1 cellular context compared by ENCODE assay signal in the genomic region with DNA sequence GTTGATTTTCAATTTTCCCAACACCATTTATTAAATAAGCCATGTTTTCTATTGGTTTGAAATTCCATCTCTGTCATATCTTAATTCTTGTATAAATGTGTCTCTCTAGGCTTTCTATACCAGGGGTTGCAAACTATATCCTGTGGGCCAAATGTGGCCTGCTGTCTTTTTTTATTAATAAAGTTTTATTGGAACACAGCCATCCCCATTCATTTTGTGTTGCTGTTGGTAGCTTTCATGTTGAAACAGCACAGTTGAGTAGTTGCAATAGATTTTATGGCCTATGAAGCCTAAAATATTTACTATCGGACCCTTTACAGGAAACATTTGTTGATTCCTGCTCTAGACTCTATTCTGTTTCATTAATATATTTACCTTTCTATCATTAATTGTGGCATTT.
TF ChIP-seq lines count a peak whose summit lies in the region.

No MANE protein-coding gene starts in this region.

TF ChIP-seq in HepG2, 621 proteins besides CTCF, POLR2A, EP300 and RAD21 (continued from another document):
- TF ChIP-seq, protein P1, sequence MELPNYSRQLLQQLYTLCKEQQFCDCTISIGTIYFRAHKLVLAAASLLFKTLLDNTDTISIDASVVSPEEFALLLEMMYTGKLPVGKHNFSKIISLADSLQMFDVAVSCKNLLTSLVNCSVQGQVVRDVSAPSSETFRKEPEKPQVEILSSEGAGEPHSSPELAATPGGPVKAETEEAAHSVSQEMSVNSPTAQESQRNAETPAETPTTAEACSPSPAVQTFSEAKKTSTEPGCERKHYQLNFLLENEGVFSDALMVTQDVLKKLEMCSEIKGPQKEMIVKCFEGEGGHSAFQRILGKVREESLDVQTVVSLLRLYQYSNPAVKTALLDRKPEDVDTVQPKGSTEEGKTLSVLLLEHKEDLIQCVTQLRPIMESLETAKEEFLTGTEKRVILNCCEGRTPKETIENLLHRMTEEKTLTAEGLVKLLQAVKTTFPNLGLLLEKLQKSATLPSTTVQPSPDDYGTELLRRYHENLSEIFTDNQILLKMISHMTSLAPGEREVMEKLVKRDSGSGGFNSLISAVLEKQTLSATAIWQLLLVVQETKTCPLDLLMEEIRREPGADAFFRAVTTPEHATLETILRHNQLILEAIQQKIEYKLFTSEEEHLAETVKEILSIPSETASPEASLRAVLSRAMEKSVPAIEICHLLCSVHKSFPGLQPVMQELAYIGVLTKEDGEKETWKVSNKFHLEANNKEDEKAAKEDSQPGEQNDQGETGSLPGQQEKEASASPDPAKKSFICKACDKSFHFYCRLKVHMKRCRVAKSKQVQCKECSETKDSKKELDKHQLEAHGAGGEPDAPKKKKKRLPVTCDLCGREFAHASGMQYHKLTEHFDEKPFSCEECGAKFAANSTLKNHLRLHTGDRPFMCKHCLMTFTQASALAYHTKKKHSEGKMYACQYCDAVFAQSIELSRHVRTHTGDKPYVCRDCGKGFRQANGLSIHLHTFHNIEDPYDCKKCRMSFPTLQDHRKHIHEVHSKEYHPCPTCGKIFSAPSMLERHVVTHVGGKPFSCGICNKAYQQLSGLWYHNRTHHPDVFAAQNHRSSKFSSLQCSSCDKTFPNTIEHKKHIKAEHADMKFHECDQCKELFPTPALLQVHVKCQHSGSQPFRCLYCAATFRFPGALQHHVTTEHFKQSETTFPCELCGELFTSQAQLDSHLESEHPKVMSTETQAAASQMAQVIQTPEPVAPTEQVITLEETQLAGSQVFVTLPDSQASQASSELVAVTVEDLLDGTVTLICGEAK (IDR thresholded peaks at IDR 0.05) = peak; percentile 13; the same call in 1 of the 2 replicates
- TF ChIP-seq, protein P1 (CRISPR knock-in tag; IDR thresholded peaks at IDR 0.05) = no peak
